22 cellular contexts compared by ENCODE assay signal in the genomic region with DNA sequence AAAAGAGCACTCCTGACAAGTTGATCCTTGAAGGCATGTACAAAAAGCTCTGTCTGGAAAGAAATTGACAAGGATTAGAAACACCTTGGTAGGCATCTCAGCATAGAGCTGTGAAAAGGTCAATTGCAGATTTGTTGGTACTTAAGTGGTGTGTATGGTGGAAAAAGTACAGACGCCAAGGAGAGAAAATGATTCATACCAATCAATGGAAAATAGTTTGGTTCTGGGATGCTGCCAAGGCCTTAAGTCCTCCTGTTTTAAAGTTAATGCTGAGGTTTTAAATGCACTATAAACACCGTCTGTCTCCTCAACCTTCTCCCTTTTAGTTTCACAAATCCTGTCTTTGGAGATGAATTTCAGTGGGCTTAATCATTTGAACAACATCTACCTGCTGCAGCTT.
A peak's percentile ranks its signal among the peaks of the same experiment; 100 is the strongest.
DNase-seq lines count a peak whose midpoint lies in the region; ATAC-seq and TF ChIP-seq lines count a peak whose summit lies in the region.
"Had no signal": no experiment of that assay in that cellular context is flagged by ENCODE, and none has a peak within 500 bp of the region (broad histone marks: within the 10 kb centered on the region; RNA-seq: fewer than 3 reads in every experiment).

No MANE protein-coding gene starts in this region.

- no peak overlapping the region for H3K4me3 Mint-ChIP-seq in activated T-cell treated with anti-CD3 and anti-CD28 coated beads, Interleukin-2, amount 50 U/mL, for 24 hours
- H3K4me3 Mint-ChIP-seq in activated T-cell treated with anti-CD3 and anti-CD28 coated beads, Interleukin-2, amount 50 U/mL, for 4 hours: no peak overlapping the region
- no peak overlapping the region for H3K4me3 Mint-ChIP-seq in activated T-helper 1 cell treated with anti-CD3 and anti-CD28 coated beads, Interleukin-12 subunit alpha, Interleukin-12 subunit beta, Interleukin-2, Interleukin-4 antibody, amounts not matched to agents 30 ng/mL and 10 ng/mL and 1 ng/mL, durations not matched to agents 14 hours and 24 hours and 36 hours
- H3K4me3 Mint-ChIP-seq: activated CD8-positive, alpha-beta memory T cell treated with anti-CD3 and anti-CD28 coated beads, Interleukin-2, amount 10 ng/mL, durations not matched to agents 7 days and 5 days; activated naive CD4-positive, alpha-beta T cell treated with anti-CD3 and anti-CD28 coated beads, Interleukin-2, amount 50 U/mL, for 24 hours had no signal

- ATAC-seq in activated T-cell treated with anti-CD3 and anti-CD28 coated beads, Interleukin-2, amount 50 U/mL, for 4 hours: no peak
- ATAC-seq in GM21619 (IDR thresholded peaks at IDR 0.05; ENCODE audit: unreplicated experiment): no peak
- no peak for ATAC-seq in HG03097 (IDR thresholded peaks at IDR 0.05; ENCODE audit: low FRiP score, unreplicated experiment)
- ATAC-seq: activated CD8-positive, alpha-beta memory T cell treated with anti-CD3 and anti-CD28 coated beads, Interleukin-2, amount 10 ng/mL, durations not matched to agents 7 days and 5 days; GM12878 had no signal

- peak overlapping the region; percentile 64 for H3K27ac Mint-ChIP-seq in activated T-cell treated with anti-CD3 and anti-CD28 coated beads, Interleukin-2, amount 50 U/mL, for 24 hours
- H3K27ac Mint-ChIP-seq in activated T-helper 1 cell treated with anti-CD3 and anti-CD28 coated beads, Interleukin-12 subunit alpha, Interleukin-12 subunit beta, Interleukin-2, Interleukin-4 antibody, amounts not matched to agents 30 ng/mL and 10 ng/mL and 1 ng/mL, durations not matched to agents 14 hours and 24 hours and 36 hours: peak overlapping the region; percentile 36
- H3K27ac Mint-ChIP-seq: activated CD8-positive, alpha-beta memory T cell treated with anti-CD3 and anti-CD28 coated beads, Interleukin-2, amount 10 ng/mL, durations not matched to agents 7 days and 5 days; activated T-helper 2 cell treated with anti-CD3 and anti-CD28 coated beads, Interferon-gamma antibody, Interleukin-2, Interleukin-4, amounts not matched to agents 10 μg/mL and 5 μg/mL and 100 μg/mL, durations not matched to agents 14 hours and 24 hours and 36 hours had no signal

- no peak for TF ChIP-seq CTCF in retinal pigment epithelial cell (conservative IDR thresholded peaks at IDR 0.05; ENCODE audit: low read depth, low read length)

- intact Hi-C loops in activated T-helper 1 cell treated with anti-CD3 and anti-CD28 coated beads, Interleukin-12 subunit alpha, Interleukin-12 subunit beta, Interleukin-2, Interleukin-4 antibody, amounts not matched to agents 30 ng/mL and 10 ng/mL and 1 ng/mL, durations not matched to agents 14 hours and 24 hours and 36 hours (cut with micrococcal nuclease): no loop called here

- no peak overlapping the region for H3K4me3 ChIP-seq in retinal pigment epithelial cell (ENCODE audit: low read length)
- H3K4me3 ChIP-seq: ascending aorta, GM12878, Peyer's patch had no signal

- H3K9me3 Mint-ChIP-seq in activated T-cell treated with anti-CD3 and anti-CD28 coated beads, Interleukin-2, amount 50 U/mL, for 24 hours: no peaks in the 10 kb centered on the region
- H3K9me3 Mint-ChIP-seq in activated T-cell treated with anti-CD3 and anti-CD28 coated beads, Interleukin-2, amount 50 U/mL, for 4 hours: peaks cover 4% of the 10 kb centered on the region
- no peaks in the 10 kb centered on the region for H3K9me3 Mint-ChIP-seq in activated T-helper 1 cell treated with anti-CD3 and anti-CD28 coated beads, Interleukin-12 subunit alpha, Interleukin-12 subunit beta, Interleukin-2, Interleukin-4 antibody, amounts not matched to agents 30 ng/mL and 10 ng/mL and 1 ng/mL, durations not matched to agents 14 hours and 24 hours and 36 hours
- H3K9me3 Mint-ChIP-seq: activated T-helper 2 cell treated with anti-CD3 and anti-CD28 coated beads, Interferon-gamma antibody, Interleukin-2, Interleukin-4, amounts not matched to agents 10 μg/mL and 5 μg/mL and 100 μg/mL, durations not matched to agents 14 hours and 24 hours and 36 hours had no signal

- peaks cover 37% of the 10 kb centered on the region for H3K4me1 Mint-ChIP-seq in activated T-cell treated with anti-CD3 and anti-CD28 coated beads, Interleukin-2, amount 50 U/mL, for 24 hours (ENCODE audit: low read depth)
- H3K4me1 Mint-ChIP-seq in activated T-cell treated with anti-CD3 and anti-CD28 coated beads, Interleukin-2, amount 50 U/mL, for 4 hours (ENCODE audit: low read depth): peaks cover 25% of the 10 kb centered on the region
- no peaks in the 10 kb centered on the region for H3K4me1 Mint-ChIP-seq in activated T-helper 1 cell treated with anti-CD3 and anti-CD28 coated beads, Interleukin-12 subunit alpha, Interleukin-12 subunit beta, Interleukin-2, Interleukin-4 antibody, amounts not matched to agents 30 ng/mL and 10 ng/mL and 1 ng/mL, durations not matched to agents 14 hours and 24 hours and 36 hours (ENCODE audit: low read depth)

- no peak for DNase-seq in activated T-cell treated with anti-CD3 and anti-CD28 coated beads, Interleukin-2, amount 50 U/mL, for 24 hours
- DNase-seq in activated T-cell treated with anti-CD3 and anti-CD28 coated beads, Interleukin-2, amount 50 U/mL, for 4 hours: no peak
- DNase-seq in activated T-helper 1 cell treated with anti-CD3 and anti-CD28 coated beads, Interleukin-12 subunit alpha, Interleukin-12 subunit beta, Interleukin-2, Interleukin-4 antibody, amounts not matched to agents 30 ng/mL and 10 ng/mL and 1 ng/mL, durations not matched to agents 14 hours and 24 hours and 36 hours (ENCODE audit: low spot score): no peak
- DNase-seq in fibroblast of peridontal ligament (ENCODE audit: extremely low read depth): peak; percentile 64
- peak; percentile 86 for DNase-seq in retinal pigment epithelial cell (ENCODE audit: low read depth)
- no peak for DNase-seq in effector CD8-positive, alpha-beta T cell (lab: John Stamatoyannopoulos, UW)
- DNase-seq: activated CD8-positive, alpha-beta memory T cell treated with anti-CD3 and anti-CD28 coated beads, Interleukin-2, amount 10 ng/mL, durations not matched to agents 7 days and 5 days; foreskin fibroblast; head of caudate nucleus; NCI-H1417 treated with DMSO at 0.1 percent for 48 hours; NCI-H2107; NCI-H510A; Peyer's patch; SIG-M5; stimulated activated naive CD4-positive, alpha-beta T cell; SW 1271 had no signal

- peaks cover 93% of the 10 kb centered on the region for H3K36me3 Mint-ChIP-seq in activated T-cell treated with anti-CD3 and anti-CD28 coated beads, Interleukin-2, amount 50 U/mL, for 24 hours (ENCODE audit: low read depth)
- peaks cover 55% of the 10 kb centered on the region for H3K36me3 Mint-ChIP-seq in activated T-cell treated with anti-CD3 and anti-CD28 coated beads, Interleukin-2, amount 50 U/mL, for 4 hours (ENCODE audit: insufficient read depth)
- H3K36me3 Mint-ChIP-seq in activated T-helper 1 cell treated with anti-CD3 and anti-CD28 coated beads, Interleukin-12 subunit alpha, Interleukin-12 subunit beta, Interleukin-2, Interleukin-4 antibody, amounts not matched to agents 30 ng/mL and 10 ng/mL and 1 ng/mL, durations not matched to agents 14 hours and 24 hours and 36 hours (ENCODE audit: low read depth): peaks cover 9% of the 10 kb centered on the region

- no peaks in the 10 kb centered on the region for H3K27me3 Mint-ChIP-seq in activated T-cell treated with anti-CD3 and anti-CD28 coated beads, Interleukin-2, amount 50 U/mL, for 24 hours
- no peaks in the 10 kb centered on the region for H3K27me3 Mint-ChIP-seq in activated T-cell treated with anti-CD3 and anti-CD28 coated beads, Interleukin-2, amount 50 U/mL, for 4 hours (ENCODE audit: low read depth)
- no peaks in the 10 kb centered on the region for H3K27me3 Mint-ChIP-seq in activated T-helper 1 cell treated with anti-CD3 and anti-CD28 coated beads, Interleukin-12 subunit alpha, Interleukin-12 subunit beta, Interleukin-2, Interleukin-4 antibody, amounts not matched to agents 30 ng/mL and 10 ng/mL and 1 ng/mL, durations not matched to agents 14 hours and 24 hours and 36 hours (ENCODE audit: insufficient read depth)
- H3K27me3 Mint-ChIP-seq: activated CD8-positive, alpha-beta memory T cell treated with anti-CD3 and anti-CD28 coated beads, Interleukin-2, amount 10 ng/mL, durations not matched to agents 7 days and 5 days; activated naive CD4-positive, alpha-beta T cell treated with anti-CD3 and anti-CD28 coated beads, Interleukin-2, amount 50 U/mL, for 24 hours had no signal

Comparison
In these comparisons a context has a peak if more than half of its experiments do, and no peak if none do; other contexts are left out.
1. DNase-seq: peak in fibroblast of peridontal ligament (single experiment) and retinal pigment epithelial cell (single experiment); none in activated T-cell treated with anti-CD3 and anti-CD28 coated beads, Interleukin-2, amount 50 U/mL, for 24 hours (single experiment), activated T-cell treated with anti-CD3 and anti-CD28 coated beads, Interleukin-2, amount 50 U/mL, for 4 hours (single experiment), activated T-helper 1 cell treated with anti-CD3 and anti-CD28 coated beads, Interleukin-12 subunit alpha, Interleukin-12 subunit beta, Interleukin-2, Interleukin-4 antibody, amounts not matched to agents 30 ng/mL and 10 ng/mL and 1 ng/mL, durations not matched to agents 14 hours and 24 hours and 36 hours (single experiment) and effector CD8-positive, alpha-beta T cell (single experiment).